ENCODE assay signal across 10 cellular contexts in genomic region chr17:64291268-64291851, GRCh38. TPM values are rescaled to one million over a fixed set of nuclear protein-coding genes. Genes with fewer than 3 reads are reported as not detected.
DNase-seq lines count a peak whose midpoint lies in the region; ATAC-seq, FAIRE-seq and TF ChIP-seq lines count a peak whose summit lies in the region.
"Had no signal": no experiment of that assay in that cellular context is flagged by ENCODE, and none has a peak within 500 bp of the region (broad histone marks: within the 10 kb centered on the region; RNA-seq: fewer than 3 reads in every experiment).

No MANE protein-coding gene starts in this region.

- no TSS peak for BruUV-seq in HepG2 (replicated peaks; lab: Mats Ljungman, UMichigan)

- intact Hi-C loops in HepG2 (cut with micrococcal nuclease; ENCODE audit: unreplicated experiment) (no loop called here), right lobe of liver (cut with DNase I) (no loop called here)

- H3K9ac ChIP-seq in HepG2 (ENCODE audit: insufficient read depth, low read depth, low read length) (no peak overlapping the region), MM.1S (ENCODE audit: low read length) (no peak overlapping the region)

- H3K4me1 Mint-ChIP-seq in type B pancreatic cell (ENCODE audit: unreplicated experiment), result peaks cover 5% of the 10 kb centered on the region

- H3K79me2 ChIP-seq in HepG2 (ENCODE audit: insufficient read depth, low read length), result no peaks in the 10 kb centered on the region
- H3K79me2 ChIP-seq in MM.1S (ENCODE audit: low read length), result no peaks in the 10 kb centered on the region

- peaks cover 6% of the 10 kb centered on the region for H3K9me3 Mint-ChIP-seq in type B pancreatic cell

- H3K4me1 ChIP-seq in HepG2 (ENCODE audit: insufficient read depth, low read length) (no peaks in the 10 kb centered on the region), right lobe of liver (peaks cover 0 to 3% (median 0%) of the 10 kb centered on the region in 4 donors), MM.1S (ENCODE audit: low read length) (no peaks in the 10 kb centered on the region)

- H3K27ac ChIP-seq in HepG2 (ENCODE audit: extremely low read length, insufficient read depth, low read length) (no peak overlapping the region), right lobe of liver (no peak overlapping the region), MM.1S (ENCODE audit: low read length) (no peak overlapping the region)

- peak; percentile 63 for DNase-seq in HepG2 (ENCODE audit: low spot score)
- DNase-seq in right lobe of liver, result no peak
- peak; percentile 55 for DNase-seq in MM.1S
- DNase-seq in choroid plexus epithelial cell (ENCODE audit: low read depth), result no peak
- no peak for DNase-seq in type B pancreatic cell (ENCODE audit: extremely low spot score, unreplicated experiment)
- no peak for DNase-seq in AG08395 (ENCODE audit: low spot score)
- DNase-seq: naive B cell, SHP77 treated with DMSO at 0.1 percent for 48 hours had no signal

- H3F3A ChIP-seq in MM.1S (ENCODE audit: insufficient read depth, low read length), result no peaks in the 10 kb centered on the region

- no peak for TF ChIP-seq POLR2A in HepG2 (IDR thresholded peaks at IDR 0.05; ENCODE audit: insufficient read depth in 1 of 2, low read depth in 2 of 2, low read length in 2 of 2)
- TF ChIP-seq POLR2A in right lobe of liver (IDR thresholded peaks at IDR 0.05), result no peak

- peak; percentile 26; the same call in 1 of the 2 replicates for TF ChIP-seq RAD21 in HepG2 (CRISPR knock-in tag; IDR thresholded peaks at IDR 0.05)

- H3K9me3 ChIP-seq in HepG2 (ENCODE audit: low read length) (peaks cover 10% of the 10 kb centered on the region; the same call in 1 of the 2 replicates), right lobe of liver (no peaks in the 10 kb centered on the region), MM.1S (replicated peaks; ENCODE audit: insufficient read depth, low read length) (no peaks in the 10 kb centered on the region)

- H3K27me3 Mint-ChIP-seq in type B pancreatic cell, result no peaks in the 10 kb centered on the region
- H3K27me3 Mint-ChIP-seq: naive B cell had no signal

- ATAC-seq in HepG2, result no peak; the same call in 2 of the 3 replicates
- no peak for ATAC-seq in right lobe of liver
- no peak for ATAC-seq in GM18519 (IDR thresholded peaks at IDR 0.05; ENCODE audit: low FRiP score, unreplicated experiment)
- no peak for ATAC-seq in GM18511 (IDR thresholded peaks at IDR 0.05; ENCODE audit: unreplicated experiment)

- in situ Hi-C loops in HepG2 (cut with HindIII; ENCODE audit: extremely low pct_ligation_motif_present, low pct_unique_long_range_greater_than_20kb), result no loop called here

- H3K4me3 ChIP-seq in HepG2 (replicated peaks in 1 of 3; ENCODE audit: insufficient read depth in 1 of 3, low read depth in 2 of 3, low read length in 3 of 3) (no peak overlapping the region), right lobe of liver (no peak overlapping the region), MM.1S (ENCODE audit: low read length) (no peak overlapping the region), choroid plexus epithelial cell (ENCODE audit: low read depth, low read length) (no peak overlapping the region)

- H3K36me3 ChIP-seq in HepG2 (replicated peaks in 1 of 2; ENCODE audit: control insufficient read depth in 1 of 2, insufficient read depth in 2 of 2, low read length in 2 of 2) (no peaks in the 10 kb centered on the region), right lobe of liver (no peaks in the 10 kb centered on the region), MM.1S (replicated peaks; ENCODE audit: insufficient read depth, low read length) (no peaks in the 10 kb centered on the region)

- H3K4me2 ChIP-seq in HepG2 (ENCODE audit: low read depth, low read length) (no peak overlapping the region), MM.1S (ENCODE audit: low read depth, low read length) (no peak overlapping the region)

- no peaks in the 10 kb centered on the region for H3K36me3 Mint-ChIP-seq in type B pancreatic cell

- TF ChIP-seq CTCF in HepG2 (CRISPR knock-in tag; IDR thresholded peaks at IDR 0.05), result peak; percentile 83
- TF ChIP-seq CTCF in right lobe of liver (IDR thresholded peaks at IDR 0.05), result peak in 2 of 4 donors; percentile 33 to 35
- peak; percentile 79 for TF ChIP-seq CTCF in MM.1S (IDR thresholded peaks at IDR 0.05; ENCODE audit: low read length)
- peak; percentile 45 for TF ChIP-seq CTCF in choroid plexus epithelial cell (conservative IDR thresholded peaks at IDR 0.05; ENCODE audit: low read depth, low read length)
- peak; percentile 65 for TF ChIP-seq CTCF in type B pancreatic cell (conservative IDR thresholded peaks at IDR 0.05)

- H3K27me3 ChIP-seq in HepG2 (ENCODE audit: control insufficient read depth in 1 of 2, insufficient read depth in 2 of 2, low read length in 2 of 2) (peaks cover under 1 to 1% of the 10 kb centered on the region in 2 experiments; a peak in 3 of 5 replicates), right lobe of liver (no peaks in the 10 kb centered on the region), MM.1S (replicated peaks; ENCODE audit: insufficient read depth, low read length) (no peaks in the 10 kb centered on the region)

- 22% methylated on average over 9 of the region's 9 CpGs for WGBS in HepG2 (ENCODE audit: low lambda C conversion rate)
- 73% methylated on average over 6 of the region's 9 CpGs for WGBS in right lobe of liver (ENCODE audit: insufficient coverage, low coverage, low lambda C conversion rate, missing lambda C conversion rate)

- peak; percentile 34 for FAIRE-seq in HepG2 (lab: Jason Lieb, UNC)

- no peaks in the 10 kb centered on the region for H4K20me1 ChIP-seq in HepG2 (ENCODE audit: insufficient read depth, low read length)
- no peaks in the 10 kb centered on the region for H4K20me1 ChIP-seq in MM.1S (ENCODE audit: insufficient read depth, low read length)

- H2AFZ ChIP-seq in HepG2 (ENCODE audit: low read length) (no peak overlapping the region), MM.1S (ENCODE audit: low read length) (no peak overlapping the region)

- H3K27ac Mint-ChIP-seq in type B pancreatic cell, result no peak overlapping the region
- H3K27ac Mint-ChIP-seq: naive B cell had no signal

- POLR2A ChIA-PET in HepG2 (lab: Yijun Ruan, JAX), result interaction anchor here (2.7 kb wide), 1 partner anchor 146 kb away, joined by 12 read pairs; no protein-coding TSS in a partner anchor

- H3K9me2 ChIP-seq in MM.1S (replicated peaks; ENCODE audit: insufficient read depth, low read length), result no peaks in the 10 kb centered on the region

- no peak overlapping the region for H3K4me3 Mint-ChIP-seq in type B pancreatic cell
- H3K4me3 Mint-ChIP-seq: naive B cell had no signal

- CTCF ChIA-PET in HepG2 (lab: Yijun Ruan, JAX; ENCODE audit: low intra/inter-chr PET ratio, low total read pairs), result interaction anchor here (1.2 kb wide), 1 partner anchor 75 kb away, joined by 3 read pairs; no protein-coding TSS in a partner anchor

- TF ChIP-seq EP300 in HepG2 (IDR thresholded peaks at IDR 0.05; ENCODE audit: low read depth in 2 of 2, low read length in 2 of 2), result no peak
- no peak for TF ChIP-seq EP300 in HepG2 (CRISPR knock-in tag; IDR thresholded peaks at IDR 0.05; ENCODE audit: borderline replicate concordance)

TF ChIP-seq in HepG2, 621 proteins besides CTCF, POLR2A, EP300 and RAD21 (continues in another document):
- TF ChIP-seq STAG1 (CRISPR knock-in tag; IDR thresholded peaks at IDR 0.05), result peak; percentile 83
- TF ChIP-seq ZNF280D (CRISPR knock-in tag; IDR thresholded peaks at IDR 0.05), result peak; percentile 91

RNA-seq across cellular contexts. Expression of gene TEX2, which starts 28.3 kb away (rescaled TPM):
- total RNA-seq in HepG2 (2016; rRNA removed; fragmentation: Illumina TruSeq; extraction: Trizol) (33.6 and 37.7 TPM in 2 replicates), right lobe of liver (10 to 100 TPM; 29.1 to 46.6 (median 33.7) TPM), type B pancreatic cell (ENCODE audit: low replicate concordance) (20.4 and 23.3 TPM in 2 replicates)
- 39.3 and 46.4 TPM in 2 replicates for total RNA-seq in HepG2 (2016; cell fraction: cytosol; rRNA removed; fragmentation: Illumina TruSeq; extraction: Trizol; ENCODE audit: low read depth)
- 34.0 and 36.8 TPM in 2 replicates for total RNA-seq in HepG2 (2016; cell fraction: insoluble cytoplasmic fraction; rRNA removed; fragmentation: Illumina TruSeq; extraction: Trizol)
- total RNA-seq in HepG2 (2016; cell fraction: membrane; rRNA removed; fragmentation: Illumina TruSeq; extraction: Trizol), result 31.0 and 33.3 TPM in 2 replicates
- total RNA-seq in HepG2 (2016; cell fraction: nucleus; rRNA removed; fragmentation: Illumina TruSeq; extraction: Trizol), result 34.2 and 45.0 TPM in 2 replicates
- 20.5 and 21.4 TPM in 2 replicates for polyA plus RNA-seq in HepG2 (2011; rRNA removed)
- polyA plus RNA-seq in HepG2 (2011; cell fraction: cytosol; rRNA removed), result 16.3 and 20.0 TPM in 2 replicates
- 17.9 and 18.8 TPM in 2 replicates for polyA plus RNA-seq in HepG2 (2011; cell fraction: nucleus; rRNA removed)
- polyA plus RNA-seq in HepG2 (2012), result 19.2 and 20.2 TPM in 2 replicates
- 3.9 and 4.4 TPM in 2 replicates for polyA plus RNA-seq in HepG2 (2016; cell fraction: cytosol; fragmentation: Illumina TruSeq; extraction: Trizol; ENCODE audit: low read depth)
- polyA plus RNA-seq in HepG2 (2016; cell fraction: insoluble cytoplasmic fraction; fragmentation: Illumina TruSeq; extraction: Trizol; ENCODE audit: low read depth), result 23.0 and 24.7 TPM in 2 replicates
- polyA plus RNA-seq in HepG2 (2016; cell fraction: membrane; fragmentation: Illumina TruSeq; extraction: Trizol; ENCODE audit: low read depth), result 10.7 and 11.7 TPM in 2 replicates
- 36.0 and 41.1 TPM in 2 replicates for polyA plus RNA-seq in HepG2 (2016; cell fraction: nucleus; fragmentation: Illumina TruSeq; extraction: Trizol; ENCODE audit: insufficient read depth, low read depth)
- 27.3 and 38.7 TPM in 2 replicates for polyA minus RNA-seq in HepG2 (2011; rRNA and poly(A)+ RNA removed; ENCODE audit: low replicate concordance)
- 16.9 and 17.5 TPM in 2 replicates for polyA minus RNA-seq in HepG2 (2011; cell fraction: cytosol; rRNA and poly(A)+ RNA removed)
- polyA minus RNA-seq in HepG2 (2011; cell fraction: nucleus; rRNA and poly(A)+ RNA removed), result 29.2 and 37.3 TPM in 2 replicates

Comparison
In these comparisons a context has a peak if more than half of its experiments do, and no peak if none do; other contexts are left out.
1. DNase-seq: peak in HepG2 (single experiment) and MM.1S (single experiment); none in right lobe of liver (0 of 3), choroid plexus epithelial cell (single experiment), type B pancreatic cell (single experiment) and AG08395 (single experiment).